In genomic region chr13:67200183-67200582, GRCh38 we compare ENCODE assay signal across 21 cellular contexts.
"Had no signal": no experiment of that assay in that cellular context is flagged by ENCODE, and none has a peak within 500 bp of the region (broad histone marks: within the 10 kb centered on the region; RNA-seq: fewer than 3 reads in every experiment).

No MANE protein-coding gene starts in this region.

- H3K36me3 ChIP-seq: left ventricle myocardium inferior, lower lobe of right lung, neural progenitor cell, pancreas had no signal

- FAIRE-seq: endothelial cell of umbilical vein, kidney, pancreas had no signal

- H3K9me3 ChIP-seq: left ventricle myocardium inferior, lower lobe of right lung, pancreas had no signal

- H3K4me3 ChIP-seq: hepatocyte, left ventricle myocardium inferior, lower lobe of right lung, neural progenitor cell, pancreas had no signal

- DNase-seq: dermis blood vessel endothelial cell; effector CD4-positive, alpha-beta T cell; endodermal cell; erythroblast; foreskin melanocyte; head of caudate nucleus; kidney; left cardiac atrium; left ventricle myocardium inferior; lower lobe of right lung; natural killer cell; nucleus accumbens; pancreas; right cardiac atrium; small intestine; stimulated activated CD4-positive, alpha-beta T cell treated with anti-CD3 and anti-CD28 coated beads, Interleukin-12 subunit alpha, Interleukin-12 subunit beta, amount 100 ng/mL, for 4 hours; stimulated activated naive CD4-positive, alpha-beta T cell treated with Interleukin-2 at 50 U/mL for 16 hours; trophoblast cell had no signal

- H3K4me2 ChIP-seq: hepatocyte, neural progenitor cell had no signal

- H3K79me2 ChIP-seq: hepatocyte had no signal

- H2AFZ ChIP-seq: hepatocyte, neural progenitor cell had no signal

- H3K27me3 ChIP-seq: hepatocyte, neural progenitor cell had no signal

- ATAC-seq: left cardiac atrium, lower lobe of right lung, natural killer cell, pancreas, right cardiac atrium had no signal

- H3K4me1 ChIP-seq: lower lobe of right lung, neural progenitor cell, pancreas had no signal

- H3K27ac ChIP-seq: hepatocyte, left ventricle myocardium inferior, lower lobe of right lung, neural progenitor cell, pancreas had no signal
